ENCODE assay signal across 20 cellular contexts in the genomic region with DNA sequence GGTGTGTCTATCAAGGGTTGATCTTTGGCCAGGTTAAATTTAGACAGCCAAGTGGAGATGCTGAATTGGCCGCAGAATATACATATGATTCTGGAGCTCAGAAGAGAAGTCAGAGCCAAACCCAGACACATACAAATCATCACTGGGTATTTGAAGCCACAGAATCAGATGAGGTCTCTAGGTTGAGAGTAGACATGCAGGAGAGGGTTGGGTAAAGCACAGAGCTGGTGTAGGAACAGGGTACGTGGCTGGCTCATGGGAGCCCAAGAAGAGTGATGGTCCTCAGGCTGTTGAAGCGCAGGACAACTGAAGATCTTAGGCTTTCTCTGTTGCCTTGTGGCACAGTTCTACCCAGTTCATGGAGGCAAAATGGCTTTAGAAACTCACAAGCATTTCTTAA. TPM values are rescaled to one million over a fixed set of nuclear protein-coding genes. Genes with fewer than 3 reads are reported as not detected.
DNase-seq lines count a peak whose midpoint lies in the region; ATAC-seq and TF ChIP-seq lines count a peak whose summit lies in the region.
"Had no signal": no experiment of that assay in that cellular context is flagged by ENCODE, and none has a peak within 500 bp of the region (broad histone marks: within the 10 kb centered on the region; RNA-seq: fewer than 3 reads in every experiment).

No MANE protein-coding gene starts in this region.

- DNase-seq in activated CD4-positive, alpha-beta T cell treated with anti-CD3 and anti-CD28 coated beads, Interleukin-2, amount 10 ng/mL, durations not matched to agents 7 days and 5 days: peak; percentile 12
- DNase-seq in activated CD4-positive, alpha-beta T cell treated with anti-CD3 and anti-CD28 coated beads for 48 hours: no peak
- DNase-seq in KBM-7: peak; percentile 21
- DNase-seq in activated CD8-positive, alpha-beta T cell treated with anti-CD3 and anti-CD28 coated beads for 36 hours: peak; percentile 4
- DNase-seq in natural killer cell treated with Interleukin-12 subunit alpha and Interleukin-12 subunit beta and Interleukin-15 and Interleukin-18, amount 100 ng/mL, for 72 hours (ENCODE audit: low spot score): no peak
- DNase-seq in Caco-2: no peak
- DNase-seq in SK-N-DZ (ENCODE audit: low spot score): no peak
- DNase-seq in mesothelial cell of epicardium (ENCODE audit: low spot score in 2 of 2, unreplicated experiment in 2 of 2): no peak
- DNase-seq: Calu3; CD4-positive, alpha-beta memory T cell; EL; H9; IMR-90; MM.1S; NCI-H1694 treated with DMSO at 0.1 percent for 48 hours; NCI-H2107; NCI-H226; NCI-H524 had no signal

- CTCF ChIA-PET in activated CD4-positive, alpha-beta T cell treated with anti-CD3 and anti-CD28 coated beads, Interleukin-2, amount 10 ng/mL, durations not matched to agents 7 days and 5 days (lab: Charles Lee): no interaction called here
- CTCF ChIA-PET in activated CD8-positive, alpha-beta T cell treated with anti-CD3 and anti-CD28 coated beads for 36 hours (lab: Charles Lee): no interaction called here
- CTCF ChIA-PET in Caco-2 (lab: Charles Lee): no interaction called here

- H3K4me1 ChIP-seq in Caco-2: no peaks in the 10 kb centered on the region
- H3K4me1 ChIP-seq: BLaER1 had no signal

- peak; percentile 24 for ATAC-seq in activated CD8-positive, alpha-beta T cell treated with anti-CD3 and anti-CD28 coated beads for 36 hours
- ATAC-seq in natural killer cell treated with Interleukin-12 subunit alpha and Interleukin-12 subunit beta and Interleukin-15 and Interleukin-18, amount 100 ng/mL, for 72 hours: peak; percentile 70 to 71
- ATAC-seq: GM12878 had no signal

- H3K4me3 Mint-ChIP-seq in activated CD4-positive, alpha-beta T cell treated with anti-CD3 and anti-CD28 coated beads, Interleukin-2, amount 10 ng/mL, durations not matched to agents 7 days and 5 days: no peak overlapping the region
- H3K4me3 Mint-ChIP-seq in activated CD8-positive, alpha-beta T cell treated with anti-CD3 and anti-CD28 coated beads for 36 hours: no peak overlapping the region
- H3K4me3 Mint-ChIP-seq in natural killer cell treated with Interleukin-12 subunit alpha and Interleukin-12 subunit beta and Interleukin-15 and Interleukin-18, amount 100 ng/mL, for 72 hours: no peak overlapping the region
- H3K4me3 Mint-ChIP-seq in Caco-2 (ENCODE audit: unreplicated experiment): no peak overlapping the region
- H3K4me3 Mint-ChIP-seq in mesothelial cell of epicardium: no peak overlapping the region
- H3K4me3 Mint-ChIP-seq: CD4-positive, alpha-beta memory T cell; H9 had no signal

- H3K9me3 Mint-ChIP-seq in activated CD4-positive, alpha-beta T cell treated with anti-CD3 and anti-CD28 coated beads, Interleukin-2, amount 10 ng/mL, durations not matched to agents 7 days and 5 days: no peaks in the 10 kb centered on the region
- no peaks in the 10 kb centered on the region for H3K9me3 Mint-ChIP-seq in activated CD8-positive, alpha-beta T cell treated with anti-CD3 and anti-CD28 coated beads for 36 hours
- peaks cover 2% of the 10 kb centered on the region for H3K9me3 Mint-ChIP-seq in natural killer cell treated with Interleukin-12 subunit alpha and Interleukin-12 subunit beta and Interleukin-15 and Interleukin-18, amount 100 ng/mL, for 72 hours
- H3K9me3 Mint-ChIP-seq in Caco-2 (ENCODE audit: unreplicated experiment): no peaks in the 10 kb centered on the region
- H3K9me3 Mint-ChIP-seq in mesothelial cell of epicardium: no peaks in the 10 kb centered on the region
- H3K9me3 Mint-ChIP-seq: CD4-positive, alpha-beta memory T cell; H9 had no signal

- no peak overlapping the region for H3K4me3 ChIP-seq in Caco-2 (ENCODE audit: low read depth, low read length)
- H3K4me3 ChIP-seq: BLaER1, GM12878 had no signal

- no peak overlapping the region for H3K27ac Mint-ChIP-seq in activated CD4-positive, alpha-beta T cell treated with anti-CD3 and anti-CD28 coated beads, Interleukin-2, amount 10 ng/mL, durations not matched to agents 7 days and 5 days
- H3K27ac Mint-ChIP-seq in activated CD8-positive, alpha-beta T cell treated with anti-CD3 and anti-CD28 coated beads for 36 hours: no peak overlapping the region
- H3K27ac Mint-ChIP-seq in natural killer cell treated with Interleukin-12 subunit alpha and Interleukin-12 subunit beta and Interleukin-15 and Interleukin-18, amount 100 ng/mL, for 72 hours: no peak overlapping the region
- no peak overlapping the region for H3K27ac Mint-ChIP-seq in Caco-2 (ENCODE audit: unreplicated experiment)
- H3K27ac Mint-ChIP-seq in mesothelial cell of epicardium: no peak overlapping the region
- H3K27ac Mint-ChIP-seq: CD4-positive, alpha-beta memory T cell; H9 had no signal

- POLR2A ChIA-PET in activated CD4-positive, alpha-beta T cell treated with anti-CD3 and anti-CD28 coated beads, Interleukin-2, amount 10 ng/mL, durations not matched to agents 7 days and 5 days (lab: Charles Lee): no interaction called here
- POLR2A ChIA-PET in activated CD8-positive, alpha-beta T cell treated with anti-CD3 and anti-CD28 coated beads for 36 hours (lab: Charles Lee): no interaction called here
- POLR2A ChIA-PET in Caco-2 (lab: Charles Lee): no interaction called here

- in situ Hi-C loops in KBM-7 (cut with MboI; ENCODE audit: low pct_unique_long_range_greater_than_20kb, low sequenced_read_pairs): no loop called here

- intact Hi-C loops in activated CD8-positive, alpha-beta T cell treated with anti-CD3 and anti-CD28 coated beads for 36 hours (cut with micrococcal nuclease): no loop called here
- intact Hi-C loops in Caco-2 (cut with micrococcal nuclease; ENCODE audit: unreplicated experiment): no loop called here

- H3K9me3 ChIP-seq in Caco-2: no peaks in the 10 kb centered on the region
- H3K9me3 ChIP-seq: BLaER1 had no signal

- H3K27me3 Mint-ChIP-seq in activated CD4-positive, alpha-beta T cell treated with anti-CD3 and anti-CD28 coated beads, Interleukin-2, amount 10 ng/mL, durations not matched to agents 7 days and 5 days: no peaks in the 10 kb centered on the region
- no peaks in the 10 kb centered on the region for H3K27me3 Mint-ChIP-seq in activated CD8-positive, alpha-beta T cell treated with anti-CD3 and anti-CD28 coated beads for 36 hours
- no peaks in the 10 kb centered on the region for H3K27me3 Mint-ChIP-seq in natural killer cell treated with Interleukin-12 subunit alpha and Interleukin-12 subunit beta and Interleukin-15 and Interleukin-18, amount 100 ng/mL, for 72 hours
- no peaks in the 10 kb centered on the region for H3K27me3 Mint-ChIP-seq in Caco-2 (ENCODE audit: insufficient read depth, unreplicated experiment)
- no peaks in the 10 kb centered on the region for H3K27me3 Mint-ChIP-seq in mesothelial cell of epicardium (ENCODE audit: low read depth)
- H3K27me3 Mint-ChIP-seq: CD4-positive, alpha-beta memory T cell had no signal

- TF ChIP-seq CTCF in activated CD8-positive, alpha-beta T cell treated with anti-CD3 and anti-CD28 coated beads for 36 hours (IDR thresholded peaks at IDR 0.05): no peak
- no peak for TF ChIP-seq CTCF in Caco-2 (IDR thresholded peaks at IDR 0.05; ENCODE audit: insufficient read depth in 1 of 2, low read depth in 1 of 2, low read length in 1 of 2, severe bottlenecking in 1 of 2, unreplicated experiment in 1 of 2)
- no peak for TF ChIP-seq CTCF in mesothelial cell of epicardium (IDR thresholded peaks at IDR 0.05; ENCODE audit: unreplicated experiment)

- no TSS peak for BruUV-seq in Caco-2 (replicated peaks; lab: Mats Ljungman, UMichigan)

- no peaks in the 10 kb centered on the region for H3K36me3 Mint-ChIP-seq in activated CD4-positive, alpha-beta T cell treated with anti-CD3 and anti-CD28 coated beads, Interleukin-2, amount 10 ng/mL, durations not matched to agents 7 days and 5 days (ENCODE audit: low read depth)
- H3K36me3 Mint-ChIP-seq in activated CD8-positive, alpha-beta T cell treated with anti-CD3 and anti-CD28 coated beads for 36 hours (ENCODE audit: low read depth): no peaks in the 10 kb centered on the region
- H3K36me3 Mint-ChIP-seq in natural killer cell treated with Interleukin-12 subunit alpha and Interleukin-12 subunit beta and Interleukin-15 and Interleukin-18, amount 100 ng/mL, for 72 hours: no peaks in the 10 kb centered on the region
- no peaks in the 10 kb centered on the region for H3K36me3 Mint-ChIP-seq in Caco-2 (ENCODE audit: insufficient read depth, unreplicated experiment)
- H3K36me3 Mint-ChIP-seq in mesothelial cell of epicardium: no peaks in the 10 kb centered on the region
- H3K36me3 Mint-ChIP-seq: CD4-positive, alpha-beta memory T cell had no signal

- H3K36me3 ChIP-seq in Caco-2 (ENCODE audit: control insufficient read depth, insufficient read depth, low read length): no peaks in the 10 kb centered on the region
- H3K36me3 ChIP-seq: BLaER1 had no signal

- no peaks in the 10 kb centered on the region for H3K27me3 ChIP-seq in Caco-2 (replicated peaks; ENCODE audit: control insufficient read depth, insufficient read depth, low read length)
- H3K27me3 ChIP-seq: BLaER1 had no signal

- no peaks in the 10 kb centered on the region for H3K4me1 Mint-ChIP-seq in activated CD4-positive, alpha-beta T cell treated with anti-CD3 and anti-CD28 coated beads, Interleukin-2, amount 10 ng/mL, durations not matched to agents 7 days and 5 days
- H3K4me1 Mint-ChIP-seq in activated CD8-positive, alpha-beta T cell treated with anti-CD3 and anti-CD28 coated beads for 36 hours (ENCODE audit: low read depth): no peaks in the 10 kb centered on the region
- no peaks in the 10 kb centered on the region for H3K4me1 Mint-ChIP-seq in natural killer cell treated with Interleukin-12 subunit alpha and Interleukin-12 subunit beta and Interleukin-15 and Interleukin-18, amount 100 ng/mL, for 72 hours (ENCODE audit: low read depth in 2 of 2)
- no peaks in the 10 kb centered on the region for H3K4me1 Mint-ChIP-seq in Caco-2 (ENCODE audit: low read depth, unreplicated experiment)
- H3K4me1 Mint-ChIP-seq in mesothelial cell of epicardium: peaks cover 2% of the 10 kb centered on the region
- H3K4me1 Mint-ChIP-seq: CD4-positive, alpha-beta memory T cell; H9 had no signal

RNA-seq across cellular contexts. Expression of gene ADAMTS3, which starts 37.7 kb away (rescaled TPM):
- not detected for total RNA-seq in activated CD4-positive, alpha-beta T cell treated with anti-CD3 and anti-CD28 coated beads, Interleukin-2, amount 10 ng/mL, durations not matched to agents 7 days and 5 days
- not detected for total RNA-seq in activated CD8-positive, alpha-beta T cell treated with anti-CD3 and anti-CD28 coated beads for 36 hours
- not detected for total RNA-seq in natural killer cell treated with Interleukin-12 subunit alpha and Interleukin-12 subunit beta and Interleukin-15 and Interleukin-18, amount 100 ng/mL, for 72 hours
- total RNA-seq in Caco-2 (2022) (not detected in 2 replicates), mesothelial cell of epicardium (9.2 to 11.0 TPM (median 10.7 TPM) in 3 replicates)
- polyA plus RNA-seq in SK-N-DZ (2014; cell fraction: cytosol; rRNA removed): 2.9 and 4.0 TPM in 2 replicates
- polyA plus RNA-seq in SK-N-DZ (2014; cell fraction: nucleus; rRNA removed): 2.7 and 3.7 TPM in 2 replicates
- total RNA-seq: CD4-positive, alpha-beta memory T cell had no signal
- polyA plus RNA-seq: CD4-positive, alpha-beta memory T cell had no signal

Comparison
In these comparisons a context has a peak if more than half of its experiments do, and no peak if none do; other contexts are left out.
1. DNase-seq: peak in activated CD4-positive, alpha-beta T cell treated with anti-CD3 and anti-CD28 coated beads, Interleukin-2, amount 10 ng/mL, durations not matched to agents 7 days and 5 days (single experiment), KBM-7 (single experiment) and activated CD8-positive, alpha-beta T cell treated with anti-CD3 and anti-CD28 coated beads for 36 hours (single experiment); none in activated CD4-positive, alpha-beta T cell treated with anti-CD3 and anti-CD28 coated beads for 48 hours (single experiment), natural killer cell treated with Interleukin-12 subunit alpha and Interleukin-12 subunit beta and Interleukin-15 and Interleukin-18, amount 100 ng/mL, for 72 hours (single experiment), Caco-2 (0 of 2), SK-N-DZ (single experiment) and mesothelial cell of epicardium (0 of 2).